In the genomic region with DNA sequence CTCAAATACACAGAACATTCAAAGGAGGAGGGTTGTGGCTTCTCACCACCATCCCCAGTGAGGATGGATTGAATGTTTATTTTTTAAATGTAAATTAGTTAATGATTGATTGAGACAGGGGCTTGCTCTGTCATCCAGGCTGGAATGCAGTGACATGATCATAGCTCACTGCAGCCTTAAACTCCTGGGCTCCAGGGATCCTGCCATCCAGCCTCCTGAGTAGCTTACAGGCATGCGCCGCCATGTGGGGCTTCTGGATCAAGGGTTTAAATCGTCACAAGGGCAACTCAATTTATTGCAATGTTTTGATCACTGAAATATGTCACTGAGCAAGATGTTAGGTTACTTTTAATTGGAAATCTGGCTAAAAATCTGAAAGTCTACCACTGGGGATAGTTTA, we compare ENCODE assay signal across 24 cellular contexts. TPM values are rescaled to one million over a fixed set of nuclear protein-coding genes. Genes with fewer than 3 reads are reported as not detected.
"Had no signal": no experiment of that assay in that cellular context is flagged by ENCODE, and none has a peak within 500 bp of the region (broad histone marks: within the 10 kb centered on the region; RNA-seq: fewer than 3 reads in every experiment).

No MANE protein-coding gene starts in this region.

- H3K9me3 Mint-ChIP-seq: activated T-helper 17 cell treated with anti-CD3 and anti-CD28 coated beads, Interleukin-2, amount 50 U/mL, for 72 hours; natural killer cell treated with Interleukin-12 subunit alpha and Interleukin-12 subunit beta and Interleukin-15 and Interleukin-18, amount 100 ng/mL, for 72 hours had no signal

- H3K4me3 ChIP-seq: adrenal gland, ascending aorta, gastrocnemius medialis had no signal

- H3K27me3 Mint-ChIP-seq: activated T-helper 17 cell treated with anti-CD3 and anti-CD28 coated beads, Interleukin-2, amount 50 U/mL, for 72 hours; progenitor cell of endocrine pancreas had no signal

- H3K27ac ChIP-seq: adrenal gland, ascending aorta, gastrocnemius medialis had no signal

- ATAC-seq: activated T-helper 17 cell treated with anti-CD3 and anti-CD28 coated beads, Interleukin-2, amount 50 U/mL, for 72 hours; esophagus mucosa; gastrocnemius medialis; natural killer cell treated with Interleukin-12 subunit alpha and Interleukin-12 subunit beta and Interleukin-15 and Interleukin-18, amount 100 ng/mL, for 72 hours; stimulated activated naive CD8-positive, alpha-beta T cell treated with anti-CD3 and anti-CD28 coated beads, Interleukin-15, Interleukin-2, amounts not matched to agents 100 U/mL and 50 U/mL, for 24 hours had no signal

- H3K4me1 ChIP-seq: adrenal gland, ascending aorta, gastrocnemius medialis had no signal

- H3K36me3 ChIP-seq: adrenal gland, ascending aorta had no signal

- H3K9me3 ChIP-seq: adrenal gland, ascending aorta, gastrocnemius medialis had no signal

- H3K4me3 Mint-ChIP-seq: activated naive CD8-positive, alpha-beta T cell; activated T-helper 17 cell treated with anti-CD3 and anti-CD28 coated beads, Interleukin-2, amount 50 U/mL, for 72 hours; natural killer cell treated with Interleukin-12 subunit alpha and Interleukin-12 subunit beta and Interleukin-15 and Interleukin-18, amount 100 ng/mL, for 72 hours had no signal

- H3K27me3 ChIP-seq: adrenal gland, ascending aorta, gastrocnemius medialis had no signal

- H3K4me1 Mint-ChIP-seq: activated T-helper 17 cell treated with anti-CD3 and anti-CD28 coated beads, Interleukin-2, amount 50 U/mL, for 72 hours had no signal

- H3K27ac Mint-ChIP-seq: activated naive CD8-positive, alpha-beta T cell; activated T-helper 17 cell treated with anti-CD3 and anti-CD28 coated beads, Interleukin-2, amount 50 U/mL, for 72 hours; natural killer cell treated with Interleukin-12 subunit alpha and Interleukin-12 subunit beta and Interleukin-15 and Interleukin-18, amount 100 ng/mL, for 72 hours; progenitor cell of endocrine pancreas had no signal

- DNase-seq: activated CD4-positive, alpha-beta T cell treated with anti-CD3 and anti-CD28 coated beads for 1 hour; activated CD4-positive, alpha-beta T cell treated with anti-CD3 and anti-CD28 coated beads, Interleukin-2, amount 50 U/mL, for 1 hour; activated naive CD4-positive, alpha-beta T cell; activated T-cell treated with anti-CD3 and anti-CD28 coated beads, Interleukin-2, amount 50 U/mL, for 1 hour; adrenal gland; central memory CD4-positive, alpha-beta T cell; effector memory CD4-positive, alpha-beta T cell; gastrocnemius medialis; hypothalamus; midbrain; stimulated activated CD4-positive, alpha-beta T cell treated with anti-CD3 and anti-CD28 coated beads, Interleukin-4, amount 100 ng/mL, for 4 hours; stimulated activated naive CD8-positive, alpha-beta T cell treated with anti-CD3 and anti-CD28 coated beads, Interleukin-15, Interleukin-2, amounts not matched to agents 100 U/mL and 50 U/mL, for 24 hours had no signal

- H3K36me3 Mint-ChIP-seq: natural killer cell treated with Interleukin-12 subunit alpha and Interleukin-12 subunit beta and Interleukin-15 and Interleukin-18, amount 100 ng/mL, for 72 hours had no signal

RNA-seq across cellular contexts. Expression of a gene that starts 55.5 kb away (rescaled TPM):
- total RNA-seq: activated T-helper 17 cell treated with anti-CD3 and anti-CD28 coated beads, Interleukin-2, amount 50 U/mL, for 72 hours; dermis microvascular lymphatic vessel endothelial cell; esophagus mucosa; gastrocnemius medialis; liver; natural killer cell treated with Interleukin-12 subunit alpha and Interleukin-12 subunit beta and Interleukin-15 and Interleukin-18, amount 100 ng/mL, for 72 hours; osteocyte; progenitor cell of endocrine pancreas; subcutaneous adipose tissue; T-helper 2 cell treated with Interferon-gamma antibody and Interleukin-4, amounts not matched to agents 100 ng/mL and 5 ng/mL, for 36 hours; ureter had no signal
- polyA plus RNA-seq: liver had no signal
